In genomic region chr21:43681650-43682049, GRCh38 we compare ENCODE assay signal across 26 cellular contexts.
"Had no signal": no experiment of that assay in that cellular context is flagged by ENCODE, and none has a peak within 500 bp of the region (broad histone marks: within the 10 kb centered on the region; RNA-seq: fewer than 3 reads in every experiment).

No MANE protein-coding gene starts in this region.

- H3K4me1 ChIP-seq: prostate gland, tibial artery had no signal

- ATAC-seq: activated CD4-positive, alpha-beta T cell treated with anti-CD3 and anti-CD28 coated beads for 36 hours; activated T-helper 17 cell treated with anti-CD3 and anti-CD28 coated beads, Interleukin-2, amount 50 U/mL, for 72 hours; natural killer cell; right cardiac atrium; stimulated activated effector memory CD8-positive, alpha-beta T cell treated with anti-CD3 and anti-CD28 coated beads, Interleukin-12 subunit alpha, Interleukin-12 subunit beta, amount 100 ng/mL, for 72 hours; stimulated activated naive CD8-positive, alpha-beta T cell treated with anti-CD3 and anti-CD28 coated beads, Interleukin-15, amount 100 ng/mL, for 72 hours had no signal

- H3K27ac ChIP-seq: hepatocyte, left ventricle myocardium inferior, prostate gland, skin epidermis, tibial artery had no signal

- H2AFZ ChIP-seq: hepatocyte had no signal

- H3K4me3 ChIP-seq: hepatocyte, left ventricle myocardium inferior, prostate gland, skin epidermis, tibial artery had no signal

- FAIRE-seq: astrocyte had no signal

- DNase-seq: activated B cell treated with CpG ODN at 0.5 μM for 24 hours; activated CD4-positive, alpha-beta T cell treated with anti-CD3 and anti-CD28 coated beads for 36 hours; activated CD4-positive, alpha-beta T cell treated with anti-CD3 and anti-CD28 coated beads, Interleukin-2, amount 50 U/mL, for 4 hours; activated CD8-positive, alpha-beta memory T cell treated with anti-CD3 and anti-CD28 coated beads for 24 hours; activated CD8-positive, alpha-beta memory T cell treated with anti-CD3 and anti-CD28 coated beads, Interleukin-2, amount 50 U/mL, for 4 hours; activated naive CD8-positive, alpha-beta T cell treated with anti-CD3 and anti-CD28 coated beads for 36 hours; activated T-cell treated with anti-CD3 and anti-CD28 coated beads, Interleukin-2, amount 50 U/mL, for 24 hours; cortex of kidney; foreskin melanocyte; glutamatergic neuron; immature natural killer cell; kidney glomerular epithelial cell; left ventricle myocardium inferior; midbrain; natural killer cell; right cardiac atrium; stimulated activated CD4-positive, alpha-beta T cell treated with anti-CD3 and anti-CD28 coated beads, Interleukin-1b, Interleukin-23, amount 100 ng/mL, for 48 hours; stimulated activated naive CD8-positive, alpha-beta T cell treated with anti-CD3 and anti-CD28 coated beads, Interleukin-15, amount 100 ng/mL, for 72 hours; T-helper 1 cell had no signal

- H3K9me3 ChIP-seq: left ventricle myocardium inferior, prostate gland, tibial artery had no signal

- H3K27me3 ChIP-seq: hepatocyte, tibial artery had no signal

- H3K4me2 ChIP-seq: hepatocyte had no signal
